ENCODE assay signal across 8 cellular contexts in genomic region chr1:23800396-23801337, GRCh38. TPM values are rescaled to one million over a fixed set of nuclear protein-coding genes. Genes with fewer than 3 reads are reported as not detected.
A peak's percentile ranks its signal among the peaks of the same experiment; 100 is the strongest.
DNase-seq lines count a peak whose midpoint lies in the region; ATAC-seq and TF ChIP-seq lines count a peak whose summit lies in the region.

GALE (minus strand) TSS chr1:23800754; CDS start chr1:23799007, 1,747 bp downstream.

- H3K27me3 ChIP-seq in BE2C, result no peaks in the 10 kb centered on the region
- no peaks in the 10 kb centered on the region for H3K27me3 ChIP-seq in right lobe of liver

- H3K4me1 ChIP-seq in BE2C (no peaks in the 10 kb centered on the region), right lobe of liver (peaks cover 0 to 45% (median 14%) of the 10 kb centered on the region in 4 donors)

- H3K9me3 ChIP-seq in BE2C (no peaks in the 10 kb centered on the region), right lobe of liver (no peaks in the 10 kb centered on the region)

- peak; percentile 81 for ATAC-seq in GM19351 (IDR thresholded peaks at IDR 0.05; ENCODE audit: unreplicated experiment)
- ATAC-seq in HG03558 (IDR thresholded peaks at IDR 0.05; ENCODE audit: extremely low read depth, unreplicated experiment), result peak; percentile 53
- ATAC-seq in right lobe of liver, result peak; percentile 79 to 90 (median 85)

- peak within 1 kb of the TSS; percentile 89 to 96 (median 94) for H3K27ac ChIP-seq in right lobe of liver

- TF ChIP-seq CTCF in BE2C (IDR thresholded peaks at IDR 0.05; ENCODE audit: low read depth, low read length) (no peak), right lobe of liver (IDR thresholded peaks at IDR 0.05) (no peak)

- DNase-seq in BE2C (peak; percentile 91), NCI-H774 (lab: John Stamatoyannopoulos, UW) (peak; percentile 76), dermis blood vessel endothelial cell (peak; percentile 98), right lobe of liver (peak; percentile 97 to 99 (median 99))
- DNase-seq in activated CD4-positive, alpha-beta T cell treated with anti-CD3 and anti-CD28 coated beads, Interleukin-2, amount 50 U/mL, for 48 hours, result peak; percentile 97 to 99
- peak; percentile 97 for DNase-seq in stimulated activated CD4-positive, alpha-beta T cell treated with anti-CD3 and anti-CD28 coated beads, Interleukin-4, amount 100 ng/mL, for 24 hours

- TF ChIP-seq POLR2A in right lobe of liver (IDR thresholded peaks at IDR 0.05), result peak; percentile 80

- WGBS in right lobe of liver (ENCODE audit: insufficient coverage, low coverage, low lambda C conversion rate, missing lambda C conversion rate), result 1% methylated on average over 13 of the region's 83 CpGs

- peak within 1 kb of the TSS; percentile 67 for H3K4me3 ChIP-seq in BE2C (ENCODE audit: low read depth, low read length)
- H3K4me3 ChIP-seq in right lobe of liver, result peak within 1 kb of the TSS; percentile 71 to 80 (median 76)

- H3K36me3 ChIP-seq in BE2C, result no peaks in the 10 kb centered on the region
- peaks cover 0 to 28% (median 2%) of the 10 kb centered on the region in 4 donors for H3K36me3 ChIP-seq in right lobe of liver

- intact Hi-C loops in right lobe of liver (cut with DNase I), result loop anchor here in 1 of 2 donors (10.0 kb wide), 1 partner anchor 64 kb away; the partner anchor contains the start of gene FUCA1

RNA-seq across cellular contexts. Expression of gene GALE, which starts in this region (rescaled TPM):
- polyA plus RNA-seq in BE2C (2012; ENCODE audit: insufficient read depth, insufficient read length, low read depth), result 13.7 TPM
- total RNA-seq in dermis blood vessel endothelial cell (34.7 and 42.2 TPM in 2 replicates), right lobe of liver (10 to 100 TPM; 25.9 to 46.9 (median 42.0) TPM)

Comparison
In these comparisons a context has a peak if more than half of its experiments do, and no peak if none do; other contexts are left out.
1. Peak in every context shown above with its lines: DNase-seq, ATAC-seq, H3K4me3 ChIP-seq and H3K27ac ChIP-seq.